Comparison of ENCODE assay signal across 8 cellular contexts in the genomic region with DNA sequence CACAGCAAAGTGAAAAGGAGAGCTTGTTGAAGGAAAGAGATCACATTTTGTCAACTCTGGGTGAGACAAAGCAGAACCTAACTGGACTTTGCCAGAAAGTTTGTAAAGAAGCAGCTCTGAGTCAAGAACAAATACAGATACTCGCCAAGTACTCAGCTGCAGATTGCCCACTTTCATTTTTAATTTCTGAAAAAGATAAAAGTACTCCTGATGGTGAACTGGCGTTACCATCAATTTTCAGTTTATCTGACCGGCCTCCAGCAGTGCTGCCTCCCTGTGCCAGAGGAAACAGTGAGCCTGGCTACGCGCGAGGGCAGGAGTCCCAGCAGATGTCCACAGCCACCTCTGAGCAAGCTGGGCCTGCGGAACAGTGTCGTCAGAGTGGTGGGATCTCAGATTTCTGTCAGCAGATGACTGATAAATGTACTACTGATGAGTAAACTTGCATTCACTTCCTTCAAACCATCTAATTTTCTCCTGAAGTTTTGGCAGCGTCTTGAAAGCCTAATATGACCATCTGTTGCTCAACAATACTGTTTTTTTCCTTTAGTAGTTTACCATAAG. TPM values are rescaled to one million over a fixed set of nuclear protein-coding genes. Genes with fewer than 3 reads are reported as not detected.
DNase-seq lines count a peak whose midpoint lies in the region; ATAC-seq, FAIRE-seq and TF ChIP-seq lines count a peak whose summit lies in the region.

No MANE protein-coding gene starts in this region.

- H3K4me3 ChIP-seq in AG10803 (ENCODE audit: low read length): peak overlapping the region; percentile 37
- 0 out of 2 replicates have a peak overlapping the region, but pooled peaks have one; percentile 4 for H3K4me3 ChIP-seq in SJSA1
- H3K4me3 ChIP-seq in endothelial cell of umbilical vein (replicated peaks in 1 of 3; ENCODE audit: insufficient read depth in 1 of 3, low read depth in 1 of 3, low read length in 3 of 3): no peak overlapping the region

- no peaks in the 10 kb centered on the region for H3K27me3 Mint-ChIP-seq in progenitor cell of endocrine pancreas

- peak; percentile 33 for TF ChIP-seq POLR2A in endothelial cell of umbilical vein (IDR thresholded peaks at IDR 0.05; ENCODE audit: low read depth, low read length)

- H3K27ac ChIP-seq in SJSA1 (peak overlapping the region; percentile 85), endothelial cell of umbilical vein (ENCODE audit: insufficient read depth, low read depth, low read length) (peak overlapping the region; percentile 82)

- H3K4me1 Mint-ChIP-seq in progenitor cell of endocrine pancreas (ENCODE audit: low read depth): peaks cover 25% of the 10 kb centered on the region

- no peaks in the 10 kb centered on the region for H3K9me3 ChIP-seq in SJSA1 (replicated peaks)
- no peaks in the 10 kb centered on the region for H3K9me3 ChIP-seq in endothelial cell of umbilical vein (replicated peaks; ENCODE audit: control insufficient read depth, insufficient read depth, low read length)

- H3K4me2 ChIP-seq in endothelial cell of umbilical vein (ENCODE audit: insufficient read depth, low read length): peak overlapping the region; percentile 43

- DNase-seq in AG10803 (ENCODE audit: low read depth): peak; percentile 92
- DNase-seq in SJSA1 (ENCODE audit: low read depth in 1 of 2, low spot score in 2 of 2): peak; percentile 77 to 85
- peak; percentile 91 for DNase-seq in endothelial cell of umbilical vein (ENCODE audit: low read depth, low spot score)
- DNase-seq in progenitor cell of endocrine pancreas (ENCODE audit: low spot score, unreplicated experiment): no peak
- DNase-seq in DMS153 treated with DMSO at 0.1 percent for 48 hours (lab: John Stamatoyannopoulos, UW; ENCODE audit: unreplicated experiment): no peak
- no peak for DNase-seq in inferior parietal cortex (ENCODE audit: extremely low spot score)

- peaks cover 15% of the 10 kb centered on the region for H3K79me2 ChIP-seq in endothelial cell of umbilical vein (ENCODE audit: control insufficient read depth, insufficient read depth, low read length)

- H4K20me1 ChIP-seq in endothelial cell of umbilical vein (replicated peaks; ENCODE audit: control insufficient read depth, extremely low read depth, insufficient read depth, low read length): no peaks in the 10 kb centered on the region

- peak overlapping the region; percentile 12 for H3K27ac Mint-ChIP-seq in progenitor cell of endocrine pancreas

- H3K36me3 ChIP-seq in SJSA1 (peaks cover 19% of the 10 kb centered on the region), endothelial cell of umbilical vein (ENCODE audit: control insufficient read depth in 2 of 2, extremely low read depth in 1 of 2, insufficient read depth in 2 of 2, low read length in 2 of 2) (peaks cover 0 to 2% of the 10 kb centered on the region in 2 experiments)

- H3K36me3 Mint-ChIP-seq in progenitor cell of endocrine pancreas (ENCODE audit: insufficient read depth): peaks cover 2% of the 10 kb centered on the region

- H2AFZ ChIP-seq in endothelial cell of umbilical vein (ENCODE audit: low read depth, low read length): no peak overlapping the region

- ATAC-seq in GM21576 (IDR thresholded peaks at IDR 0.05; ENCODE audit: unreplicated experiment) (peak; percentile 65), GM21367 (IDR thresholded peaks at IDR 0.05; ENCODE audit: unreplicated experiment) (no peak)

- H3K4me1 ChIP-seq in SJSA1 (replicated peaks): peaks cover 57% of the 10 kb centered on the region
- H3K4me1 ChIP-seq in endothelial cell of umbilical vein (ENCODE audit: control insufficient read depth, extremely low read depth, insufficient read depth, low read length): peaks cover 29% of the 10 kb centered on the region

- H3K9me1 ChIP-seq in endothelial cell of umbilical vein (replicated peaks; ENCODE audit: control insufficient read depth, extremely low read depth, insufficient read depth, low read length): no peaks in the 10 kb centered on the region

- H3K9me3 Mint-ChIP-seq in progenitor cell of endocrine pancreas (ENCODE audit: low read depth): no peaks in the 10 kb centered on the region

- CTCF ChIA-PET in endothelial cell of umbilical vein (lab: Charles Lee): interaction anchor here (0.6 to 11.3 kb wide), 20 partner anchors 9 to 265 kb away, joined by 3 to 180 read pairs (median 3); a partner anchor contains a TSS

- peak; percentile 18; the same call in 1 of the 2 replicates for TF ChIP-seq CTCF in AG10803 (conservative IDR thresholded peaks at IDR 0.05; ENCODE audit: low read length)
- TF ChIP-seq CTCF in endothelial cell of umbilical vein (IDR thresholded peaks at IDR 0.05; ENCODE audit: extremely low read depth in 1 of 2, insufficient read depth in 1 of 2, low read depth in 1 of 2, low read length in 2 of 2): no peak
- TF ChIP-seq CTCF in progenitor cell of endocrine pancreas (IDR thresholded peaks at IDR 0.05; ENCODE audit: unreplicated experiment): no peak

- POLR2A ChIA-PET in endothelial cell of umbilical vein (lab: Charles Lee): no interaction called here

- no peaks in the 10 kb centered on the region for H3K27me3 ChIP-seq in SJSA1 (replicated peaks)
- H3K27me3 ChIP-seq in endothelial cell of umbilical vein (ENCODE audit: control insufficient read depth in 2 of 2, insufficient read depth in 2 of 2, low read length in 2 of 2): no peaks in the 10 kb centered on the region

- peak; percentile 85 for FAIRE-seq in endothelial cell of umbilical vein (lab: Jason Lieb, UNC)

- intact Hi-C loops in endothelial cell of umbilical vein (cut with micrococcal nuclease): loop anchor here (1.0 to 2.0 kb wide), 3 partner anchors 26 to 197 kb away; no protein-coding TSS in a partner anchor

- H3K4me3 Mint-ChIP-seq in progenitor cell of endocrine pancreas (ENCODE audit: low read depth): no peak overlapping the region

- TSS peak; percentile 93 for BruUV-seq in endothelial cell of umbilical vein (replicated peaks; lab: Mats Ljungman, UMichigan)

- dilution Hi-C loops in endothelial cell of umbilical vein (cut with MboI; ENCODE audit: extremely low pct_ligation_motif_present, low sequenced_read_pairs): no loop called here

- peak overlapping the region; percentile 48 for H3K9ac ChIP-seq in endothelial cell of umbilical vein (replicated peaks; ENCODE audit: extremely low read depth, insufficient read depth, low read length)

TF ChIP-seq in endothelial cell of umbilical vein, 7 proteins besides CTCF, POLR2A, EP300 and RAD21:
- TF ChIP-seq, protein P1, sequence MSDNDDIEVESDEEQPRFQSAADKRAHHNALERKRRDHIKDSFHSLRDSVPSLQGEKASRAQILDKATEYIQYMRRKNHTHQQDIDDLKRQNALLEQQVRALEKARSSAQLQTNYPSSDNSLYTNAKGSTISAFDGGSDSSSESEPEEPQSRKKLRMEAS (IDR thresholded peaks at IDR 0.05; ENCODE audit: insufficient read depth, insufficient read length): no peak
- peak; percentile 85 for TF ChIP-seq GATA2 (IDR thresholded peaks at IDR 0.05; ENCODE audit: insufficient read depth, insufficient read length, low read depth, low read length)
- TF ChIP-seq JUN (IDR thresholded peaks at IDR 0.05; ENCODE audit: borderline replicate concordance, insufficient read depth, insufficient read length, low read depth): peak; percentile 73
- peak; percentile 76 for TF ChIP-seq FOS (IDR thresholded peaks at IDR 0.05; ENCODE audit: borderline replicate concordance, insufficient read depth, low read length)
- no peak for TF ChIP-seq MYC (IDR thresholded peaks at IDR 0.05; ENCODE audit: low read depth, low read length)
- TF ChIP-seq POLR2AphosphoS5 (IDR thresholded peaks at IDR 0.05; ENCODE audit: insufficient read depth, low read depth, low read length): peak; percentile 66
- TF ChIP-seq EZH2 (IDR thresholded peaks at IDR 0.05; ENCODE audit: borderline replicate concordance, low read depth, low read length, severe bottlenecking): no peak
TF ChIP-seq in endothelial cell of umbilical vein: peak in this region for 4.

RNA-seq across cellular contexts. Expression of a gene that starts 43.8 kb away (rescaled TPM):
- total RNA-seq in SJSA1 (2014; rRNA removed; shearing (Covaris generic)): 46.0 and 47.3 TPM in 2 replicates
- total RNA-seq in endothelial cell of umbilical vein (28.8 and 30.3 TPM in 2 replicates), progenitor cell of endocrine pancreas (83.2 and 95.5 TPM in 2 replicates)
- polyA plus RNA-seq in endothelial cell of umbilical vein: 3.8 and 7.2 TPM in 2 replicates
- 6.7 and 7.4 TPM in 2 replicates for polyA plus RNA-seq in endothelial cell of umbilical vein (2011; cell fraction: cytosol; rRNA removed)
- 16.7 and 17.0 TPM in 2 replicates for polyA plus RNA-seq in endothelial cell of umbilical vein (2011; cell fraction: nucleus; rRNA removed)
- polyA plus RNA-seq in endothelial cell of umbilical vein (2012): 14.4 and 14.7 TPM in 2 replicates
- polyA minus RNA-seq in endothelial cell of umbilical vein: 64.0 and 86.6 TPM in 2 replicates
- 46.0 TPM for polyA minus RNA-seq in endothelial cell of umbilical vein (2011; cell fraction: cytosol; rRNA and poly(A)+ RNA removed)
- 58.4 and 72.9 TPM in 2 replicates for polyA minus RNA-seq in endothelial cell of umbilical vein (2011; cell fraction: nucleus; rRNA and poly(A)+ RNA removed)

Comparison
In these comparisons a context has a peak if more than half of its experiments do, and no peak if none do; other contexts are left out.
1. DNase-seq: peak in AG10803 (single experiment), SJSA1 (2 of 2) and endothelial cell of umbilical vein (single experiment); none in progenitor cell of endocrine pancreas (single experiment), DMS153 treated with DMSO at 0.1 percent for 48 hours (single experiment) and inferior parietal cortex (single experiment).
2. H3K4me3 ChIP-seq: peak in AG10803 (single experiment) and SJSA1 (single experiment); none in endothelial cell of umbilical vein (0 of 3).